Comparison of ENCODE assay signal across 1 cellular context in genomic region chr7:139817249-139817648, GRCh38.
TF ChIP-seq lines count a peak whose summit lies in the region.

No MANE protein-coding gene starts in this region.

TF ChIP-seq in K562, 482 proteins besides CTCF, POLR2A, EP300 and RAD21 (continued from another document and continues in another):
- TF ChIP-seq ZNF384 (IDR thresholded peaks at IDR 0.05; ENCODE audit: low read depth, low read length) (no peak), ZNF668 (CRISPR knock-in tag; IDR thresholded peaks at IDR 0.05) (no peak), RHOXF2B (CRISPR knock-in tag; conservative IDR thresholded peaks at IDR 0.05) (no peak), ZNF778 (CRISPR knock-in tag; IDR thresholded peaks at IDR 0.05) (no peak), ARID4B (CRISPR knock-in tag; IDR thresholded peaks at IDR 0.05) (no peak), POLR3A (IDR thresholded peaks at IDR 0.05; ENCODE audit: borderline replicate concordance, extremely low read depth, insufficient read depth, insufficient read length) (no peak), ZNF699 (CRISPR knock-in tag; IDR thresholded peaks at IDR 0.05; ENCODE audit: insufficient replicate concordance) (no peak), MNT (conservative IDR thresholded peaks at IDR 0.05) (no peak), PHTF2 (CRISPR knock-in tag; IDR thresholded peaks at IDR 0.05) (no peak), ZNF212 (CRISPR knock-in tag; IDR thresholded peaks at IDR 0.05) (no peak), TAL1 (IDR thresholded peaks at IDR 0.05) (peak; percentile 72), FOSL1 (tag; conservative IDR thresholded peaks at IDR 0.05) (no peak), NCOA4 (IDR thresholded peaks at IDR 0.05; ENCODE audit: partially characterized antibody) (no peak), TCF7L2 (IDR thresholded peaks at IDR 0.05; ENCODE audit: low read depth, low read length) (no peak), BMI1 (IDR thresholded peaks at IDR 0.05; ENCODE audit: low read length) (no peak), ELF1 (tag; IDR thresholded peaks at IDR 0.05) (peak; percentile 77), TFAP4 (CRISPR knock-in tag; IDR thresholded peaks at IDR 0.05; ENCODE audit: borderline replicate concordance) (no peak), ERF (CRISPR knock-in tag; IDR thresholded peaks at IDR 0.05) (no peak), ZNF75A (CRISPR knock-in tag; IDR thresholded peaks at IDR 0.05) (no peak), SREBF1 (IDR thresholded peaks at IDR 0.05; ENCODE audit: borderline replicate concordance, low read depth, low read length) (no peak), KDM5B (IDR thresholded peaks at IDR 0.05; ENCODE audit: insufficient replicate concordance, low read depth, low read length) (no peak), PTBP1 (IDR thresholded peaks at IDR 0.05; ENCODE audit: low read depth, low read length) (no peak), ELF4 (CRISPR knock-in tag; IDR thresholded peaks at IDR 0.05) (peak; percentile 70; the same call in 1 of the 2 replicates), DPF2 (IDR thresholded peaks at IDR 0.05) (0 out of 2 replicates have a peak, but pooled peaks have one; percentile 24), MGA (IDR thresholded peaks at IDR 0.05) (no peak), SIX5 (IDR thresholded peaks at IDR 0.05; ENCODE audit: borderline replicate concordance in 1 of 2, insufficient read depth in 1 of 2, low read depth in 1 of 2, low read length in 2 of 2) (no peak), TSHZ1 (CRISPR knock-in tag; IDR thresholded peaks at IDR 0.05) (no peak), POLR2AphosphoS5 (IDR thresholded peaks at IDR 0.05; ENCODE audit: control insufficient read depth, insufficient read depth, low read depth, low read length) (peak; percentile 41; the same call in 1 of the 2 replicates), C11orf30 (IDR thresholded peaks at IDR 0.05; ENCODE audit: low read depth) (no peak)
